1 cellular context compared by ENCODE assay signal in the genomic region with DNA sequence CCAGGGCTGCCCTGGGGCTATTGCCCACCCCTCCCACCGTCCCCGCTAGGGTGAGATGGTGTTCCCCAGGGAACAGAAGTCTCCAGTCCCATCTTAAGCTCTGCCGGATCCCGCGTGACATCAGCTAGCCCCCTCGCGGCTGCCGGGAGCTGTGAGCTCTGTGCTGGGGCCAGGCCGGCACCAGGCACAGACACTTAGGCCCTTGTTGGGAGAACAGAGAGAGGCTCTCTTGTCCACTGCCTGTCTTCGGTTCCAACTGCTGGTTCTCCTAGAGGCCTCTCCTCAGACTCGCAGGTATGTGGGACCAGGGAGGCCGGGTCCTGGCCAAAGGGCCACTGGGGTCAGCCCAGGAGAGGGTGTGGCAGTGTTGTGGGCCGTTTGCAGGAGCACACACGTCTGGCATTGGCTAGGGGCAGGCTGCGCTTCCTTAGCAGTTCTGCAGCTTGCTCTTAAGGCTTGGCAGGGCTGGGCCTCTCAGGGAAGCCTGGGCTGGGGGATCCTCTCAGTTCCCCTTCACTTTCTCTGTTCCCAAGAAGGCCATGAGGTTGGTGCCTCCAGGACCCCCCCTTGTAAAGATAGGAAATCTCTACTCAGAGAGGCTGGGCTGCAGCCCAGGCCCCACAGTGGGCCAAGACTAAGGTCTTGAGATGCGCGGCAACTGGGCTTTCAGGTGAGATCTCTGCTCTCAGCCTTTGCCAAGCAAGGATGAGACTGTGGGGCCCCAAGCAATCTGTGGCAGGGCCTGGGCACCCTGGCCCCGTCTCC.
TF ChIP-seq lines count a peak whose summit lies in the region.

No MANE protein-coding gene starts in this region.

TF ChIP-seq in H1, 55 proteins besides CTCF, POLR2A, EP300 and RAD21:
- TF ChIP-seq POU5F1 (IDR thresholded peaks at IDR 0.05; ENCODE audit: low read depth, low read length) (no peak), JUN (IDR thresholded peaks at IDR 0.05; ENCODE audit: low read depth, low read length) (no peak), TBP (IDR thresholded peaks at IDR 0.05; ENCODE audit: low read depth, low read length) (no peak), EGR1 (IDR thresholded peaks at IDR 0.05; ENCODE audit: borderline replicate concordance, low read depth, low read length) (no peak), SAP30 (IDR thresholded peaks at IDR 0.05; ENCODE audit: insufficient read depth, insufficient replicate concordance, low read length) (no peak), KDM1A (IDR thresholded peaks at IDR 0.05; ENCODE audit: borderline replicate concordance, low read length) (no peak), SP4 (IDR thresholded peaks at IDR 0.05; ENCODE audit: low read length) (no peak), RFX5 (IDR thresholded peaks at IDR 0.05; ENCODE audit: borderline replicate concordance, low read depth, low read length) (no peak), RBBP5 (IDR thresholded peaks at IDR 0.05; ENCODE audit: borderline replicate concordance, low read depth, low read length) (no peak), SIX5 (IDR thresholded peaks at IDR 0.05; ENCODE audit: low read depth, low read length) (no peak), JUND (IDR thresholded peaks at IDR 0.05; ENCODE audit: low read length) (no peak), KDM5A (IDR thresholded peaks at IDR 0.05; ENCODE audit: low read length) (no peak), NANOG (IDR thresholded peaks at IDR 0.05; ENCODE audit: insufficient read depth, low read depth, low read length, poor library complexity, severe bottlenecking) (no peak), YY1 (IDR thresholded peaks at IDR 0.05; ENCODE audit: low read depth, low read length) (no peak), TAF1 (IDR thresholded peaks at IDR 0.05; ENCODE audit: low read depth, low read length) (no peak)
- TF ChIP-seq, protein P1, sequence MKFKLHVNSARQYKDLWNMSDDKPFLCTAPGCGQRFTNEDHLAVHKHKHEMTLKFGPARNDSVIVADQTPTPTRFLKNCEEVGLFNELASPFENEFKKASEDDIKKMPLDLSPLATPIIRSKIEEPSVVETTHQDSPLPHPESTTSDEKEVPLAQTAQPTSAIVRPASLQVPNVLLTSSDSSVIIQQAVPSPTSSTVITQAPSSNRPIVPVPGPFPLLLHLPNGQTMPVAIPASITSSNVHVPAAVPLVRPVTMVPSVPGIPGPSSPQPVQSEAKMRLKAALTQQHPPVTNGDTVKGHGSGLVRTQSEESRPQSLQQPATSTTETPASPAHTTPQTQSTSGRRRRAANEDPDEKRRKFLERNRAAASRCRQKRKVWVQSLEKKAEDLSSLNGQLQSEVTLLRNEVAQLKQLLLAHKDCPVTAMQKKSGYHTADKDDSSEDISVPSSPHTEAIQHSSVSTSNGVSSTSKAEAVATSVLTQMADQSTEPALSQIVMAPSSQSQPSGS (IDR thresholded peaks at IDR 0.05; ENCODE audit: low read length) = no peak
